13 cellular contexts compared by ENCODE assay signal in the genomic region with DNA sequence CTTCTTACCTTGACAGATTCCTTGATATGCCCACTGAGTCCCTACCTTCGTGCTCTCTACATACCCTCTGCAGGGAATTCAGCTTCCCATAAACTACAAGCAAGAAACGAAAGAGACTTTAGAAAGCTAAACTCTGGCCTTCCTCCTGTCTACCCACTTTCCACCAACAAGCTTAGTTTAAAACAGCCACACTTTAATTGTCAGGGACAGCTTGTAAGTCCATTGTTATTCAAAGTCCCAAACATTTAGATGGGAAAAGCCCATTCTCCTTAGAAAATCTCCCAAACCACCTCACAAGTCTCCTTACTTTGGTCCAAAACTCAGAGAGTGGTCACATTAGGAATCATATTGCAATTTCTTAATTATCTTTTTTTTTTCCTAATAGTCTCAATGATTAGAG.
A peak's percentile ranks its signal among the peaks of the same experiment; 100 is the strongest.
DNase-seq lines count a peak whose midpoint lies in the region; ATAC-seq and TF ChIP-seq lines count a peak whose summit lies in the region.
"Had no signal": no experiment of that assay in that cellular context is flagged by ENCODE, and none has a peak within 500 bp of the region (broad histone marks: within the 10 kb centered on the region; RNA-seq: fewer than 3 reads in every experiment).

No MANE protein-coding gene starts in this region.

- no peaks in the 10 kb centered on the region for H4K20me1 ChIP-seq in PC-9 (ENCODE audit: insufficient read depth)

- H3K27ac ChIP-seq in HUES48 (ENCODE audit: low read depth, low read length) (peak overlapping the region; percentile 35), PC-9 (no peak overlapping the region)

- no peak overlapping the region for H3K9ac ChIP-seq in HUES48 (ENCODE audit: low read depth, low read length)

- H2AFZ ChIP-seq in PC-9: peak overlapping the region; percentile 29; the same call in 1 of the 2 replicates

- no peaks in the 10 kb centered on the region for H3K9me3 Mint-ChIP-seq in activated CD8-positive, alpha-beta T cell treated with anti-CD3 and anti-CD28 coated beads, Interleukin-2, amount 10 ng/mL, durations not matched to agents 7 days and 5 days (ENCODE audit: insufficient read depth)

- intact Hi-C loops in PC-9 (cut with micrococcal nuclease; ENCODE audit: unreplicated experiment): loop anchor here (10.0 kb wide), 1 partner anchor 60 kb away; no protein-coding TSS in a partner anchor

- H3K27me3 ChIP-seq in HUES48 (ENCODE audit: control insufficient read depth, insufficient read depth, low read length) (no peaks in the 10 kb centered on the region), PC-9 (ENCODE audit: insufficient read depth, low read depth) (no peaks in the 10 kb centered on the region)

- no peak for TF ChIP-seq CTCF in PC-9 (conservative IDR thresholded peaks at IDR 0.05)

- H3K27me3 Mint-ChIP-seq in activated CD8-positive, alpha-beta T cell treated with anti-CD3 and anti-CD28 coated beads, Interleukin-2, amount 10 ng/mL, durations not matched to agents 7 days and 5 days (ENCODE audit: low read depth): no peaks in the 10 kb centered on the region
- H3K27me3 Mint-ChIP-seq: B cell; CD4-positive, alpha-beta T cell had no signal

- H3F3A ChIP-seq in PC-9 (ENCODE audit: insufficient read depth, low read depth): no peaks in the 10 kb centered on the region

- H3K9me3 ChIP-seq in HUES48 (ENCODE audit: control insufficient read depth, insufficient read depth, low read length) (no peaks in the 10 kb centered on the region), PC-9 (ENCODE audit: insufficient read depth, low read depth) (no peaks in the 10 kb centered on the region)
- H3K9me3 ChIP-seq: HAP-1 had no signal

- DNase-seq in PC-9: no peak
- DNase-seq in iPS DF 19.7 (ENCODE audit: low read depth, low spot score): peak; percentile 15
- no peak for DNase-seq in NCI-H1930 (lab: John Stamatoyannopoulos, UW)
- DNase-seq in activated CD8-positive, alpha-beta T cell treated with anti-CD3 and anti-CD28 coated beads, Interleukin-2, amount 10 ng/mL, durations not matched to agents 7 days and 5 days: no peak
- DNase-seq in activated effector memory CD4-positive, alpha-beta T cell treated with Interleukin-2 at 50 U/mL for 16 hours: no peak
- DNase-seq: C1 segment of cervical spinal cord; Calu3; CD4-positive, alpha-beta T cell; DMS 273 treated with DMSO at 0.1 percent for 48 hours had no signal

- no peaks in the 10 kb centered on the region for H3K4me1 Mint-ChIP-seq in activated CD8-positive, alpha-beta T cell treated with anti-CD3 and anti-CD28 coated beads, Interleukin-2, amount 10 ng/mL, durations not matched to agents 7 days and 5 days (ENCODE audit: low read depth)
- H3K4me1 Mint-ChIP-seq: B cell had no signal

- H3K79me2 ChIP-seq in PC-9 (ENCODE audit: low read depth): no peaks in the 10 kb centered on the region

- ATAC-seq in activated CD8-positive, alpha-beta T cell treated with anti-CD3 and anti-CD28 coated beads, Interleukin-2, amount 10 ng/mL, durations not matched to agents 7 days and 5 days: no peak
- no peak for ATAC-seq in GM19035 (IDR thresholded peaks at IDR 0.05; ENCODE audit: unreplicated experiment)

- no peak overlapping the region for H3K4me3 Mint-ChIP-seq in activated CD8-positive, alpha-beta T cell treated with anti-CD3 and anti-CD28 coated beads, Interleukin-2, amount 10 ng/mL, durations not matched to agents 7 days and 5 days
- H3K4me3 Mint-ChIP-seq: B cell; CD4-positive, alpha-beta T cell had no signal

- POLR2A ChIA-PET in PC-9 (lab: Charles Lee; ENCODE audit: unreplicated experiment): no interaction called here
- POLR2A ChIA-PET in activated CD8-positive, alpha-beta T cell treated with anti-CD3 and anti-CD28 coated beads, Interleukin-2, amount 10 ng/mL, durations not matched to agents 7 days and 5 days (lab: Charles Lee): no interaction called here

- H3K9me2 ChIP-seq in PC-9 (ENCODE audit: insufficient read depth): no peaks in the 10 kb centered on the region

- BruUV-seq in PC-9 (replicated peaks; lab: Mats Ljungman, UMichigan): no TSS peak

- H3K4me3 ChIP-seq in HUES48 (ENCODE audit: low read depth, low read length) (no peak overlapping the region), PC-9 (no peak overlapping the region)
- H3K4me3 ChIP-seq: HAP-1 had no signal

- H3K4me2 ChIP-seq in PC-9: no peak overlapping the region

- CTCF ChIA-PET in PC-9 (lab: Charles Lee): interaction anchor here (0.6 kb wide), 1 partner anchor 60 kb away, joined by 3 read pairs; no protein-coding TSS in a partner anchor
- CTCF ChIA-PET in activated CD8-positive, alpha-beta T cell treated with anti-CD3 and anti-CD28 coated beads, Interleukin-2, amount 10 ng/mL, durations not matched to agents 7 days and 5 days (lab: Charles Lee): no interaction called here

- H3K36me3 ChIP-seq in HUES48 (ENCODE audit: control insufficient read depth, insufficient read depth, low read length): no peaks in the 10 kb centered on the region
- H3K36me3 ChIP-seq in PC-9 (ENCODE audit: low read depth): no peaks in the 10 kb centered on the region
- H3K36me3 ChIP-seq: HAP-1 had no signal

- H3K36me3 Mint-ChIP-seq in activated CD8-positive, alpha-beta T cell treated with anti-CD3 and anti-CD28 coated beads, Interleukin-2, amount 10 ng/mL, durations not matched to agents 7 days and 5 days (ENCODE audit: low read depth): no peaks in the 10 kb centered on the region

- H3K27ac Mint-ChIP-seq in activated CD8-positive, alpha-beta T cell treated with anti-CD3 and anti-CD28 coated beads, Interleukin-2, amount 10 ng/mL, durations not matched to agents 7 days and 5 days: no peak overlapping the region
- H3K27ac Mint-ChIP-seq: B cell; CD4-positive, alpha-beta T cell had no signal

- peaks cover 29% of the 10 kb centered on the region for H3K4me1 ChIP-seq in HUES48 (ENCODE audit: control insufficient read depth, insufficient read depth, low read length)
- H3K4me1 ChIP-seq in PC-9 (replicated peaks; ENCODE audit: insufficient read depth): no peaks in the 10 kb centered on the region
- H3K4me1 ChIP-seq: HAP-1 had no signal
